Comparison of ENCODE assay signal across 10 cellular contexts in the genomic region with DNA sequence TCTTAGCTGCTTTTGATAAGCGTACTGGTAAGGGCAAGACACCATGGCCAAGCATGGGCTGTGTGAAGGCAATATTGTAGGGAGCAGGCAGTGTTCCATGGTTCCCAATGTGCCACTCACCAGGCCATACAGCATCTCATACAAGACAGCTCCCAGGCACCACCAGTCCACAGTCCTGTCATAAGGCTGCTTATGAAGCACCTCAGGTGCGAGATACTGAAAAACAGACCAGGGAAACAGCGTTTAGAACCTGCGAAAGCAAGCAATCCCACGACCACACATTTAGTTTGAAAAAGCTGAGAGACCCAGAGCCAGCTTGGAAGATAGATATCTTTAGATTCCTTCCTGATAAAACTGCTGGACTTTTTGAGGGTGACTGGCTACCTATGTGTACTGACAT.
DNase-seq lines count a peak whose midpoint lies in the region; ATAC-seq and TF ChIP-seq lines count a peak whose summit lies in the region.
"Had no signal": no experiment of that assay in that cellular context is flagged by ENCODE, and none has a peak within 500 bp of the region (broad histone marks: within the 10 kb centered on the region; RNA-seq: fewer than 3 reads in every experiment).

No MANE protein-coding gene starts in this region.

- TF ChIP-seq EP300 in esophagus muscularis mucosa (IDR thresholded peaks at IDR 0.05) = no peak

- H3K4me2 ChIP-seq in osteoblast (ENCODE audit: insufficient read depth, low read length) = peak overlapping the region; percentile 76

- intact Hi-C loops in esophagus muscularis mucosa (cut with DNase I) = loop anchor here (5.0 kb wide), 2 partner anchors 651 to 766 kb away; no protein-coding TSS in a partner anchor

- H3K4me1 ChIP-seq in esophagus muscularis mucosa = peaks cover 15 to 55% (median 22%) of the 10 kb centered on the region in 4 donors
- peaks cover 38% of the 10 kb centered on the region for H3K4me1 ChIP-seq in osteoblast (ENCODE audit: insufficient read depth, low read length)

- TF ChIP-seq POLR2A in esophagus muscularis mucosa (IDR thresholded peaks at IDR 0.05; ENCODE audit: low read depth) = no peak

- WGBS in esophagus muscularis mucosa = 84% methylated on average over 5 of the region's 5 CpGs

- DNase-seq in AG10803 (ENCODE audit: low read depth) (peak; percentile 28), SK-MEL-5 (ENCODE audit: low read depth, low spot score) (peak; percentile 64), esophagus muscularis mucosa (ENCODE audit: extremely low spot score) (no peak), osteoblast (ENCODE audit: insufficient read length, low spot score, missing footprints) (no peak), DMS53 treated with DMSO at 0.1 percent for 48 hours (lab: John Stamatoyannopoulos, UW; ENCODE audit: unreplicated experiment) (no peak), NCI-H2196 (lab: John Stamatoyannopoulos, UW; ENCODE audit: unreplicated experiment) (no peak), NCI-H1694 (lab: John Stamatoyannopoulos, UW) (no peak)
- DNase-seq: NCI-H1048; stimulated activated CD4-positive, alpha-beta T cell treated with anti-CD3 and anti-CD28 coated beads, Interleukin-1b, Interleukin-23, amount 100 ng/mL, for 48 hours had no signal

- H3K79me2 ChIP-seq in osteoblast (ENCODE audit: insufficient read depth, low read length) = peaks cover 35% of the 10 kb centered on the region

- H2AFZ ChIP-seq in osteoblast (ENCODE audit: low read length) = no peak overlapping the region

- in situ Hi-C loops in SK-MEL-5 (cut with HindIII; ENCODE audit: low pct_unique_long_range_greater_than_20kb, low sequenced_read_pairs) = no loop called here

- H3K27me3 ChIP-seq in esophagus muscularis mucosa = peaks cover 0 to 3% (median 0%) of the 10 kb centered on the region in 4 donors
- H3K27me3 ChIP-seq in osteoblast (ENCODE audit: insufficient read depth, low read length) = no peaks in the 10 kb centered on the region

- no peak for ATAC-seq in GM19452 (IDR thresholded peaks at IDR 0.05; ENCODE audit: unreplicated experiment)

- no peaks in the 10 kb centered on the region for H3K9me3 ChIP-seq in esophagus muscularis mucosa
- no peaks in the 10 kb centered on the region for H3K9me3 ChIP-seq in osteoblast (ENCODE audit: low read depth, low read length)

- TF ChIP-seq CTCF in AG10803 (conservative IDR thresholded peaks at IDR 0.05; ENCODE audit: low read length) (no peak), esophagus muscularis mucosa (IDR thresholded peaks at IDR 0.05) (no peak), osteoblast (IDR thresholded peaks at IDR 0.05; ENCODE audit: extremely low read depth, low read depth, low read length) (no peak)

- H3K36me3 ChIP-seq in esophagus muscularis mucosa = peaks cover 14 to 71% (median 35%) of the 10 kb centered on the region in 4 donors
- peaks cover 58% of the 10 kb centered on the region for H3K36me3 ChIP-seq in osteoblast (ENCODE audit: insufficient read depth, low read length)

- peaks cover 51% of the 10 kb centered on the region for H4K20me1 ChIP-seq in osteoblast (ENCODE audit: insufficient read depth, low read length)

- H3K27ac ChIP-seq in esophagus muscularis mucosa (replicated peaks in 1 of 4) (no peak overlapping the region), osteoblast (ENCODE audit: low read depth, low read length) (peak overlapping the region; percentile 96)

- H3K4me3 ChIP-seq in AG10803 (ENCODE audit: low read length) = peak overlapping the region; percentile 70
- H3K4me3 ChIP-seq in esophagus muscularis mucosa = peak overlapping the region; percentile 0 to 92 (median 68)
- H3K4me3 ChIP-seq in osteoblast (ENCODE audit: insufficient read depth, low read length) = peak overlapping the region; percentile 89

Comparison
In these comparisons a context has a peak if more than half of its experiments do, and no peak if none do; other contexts are left out.
1. DNase-seq: peak in AG10803 (single experiment) and SK-MEL-5 (single experiment); none in esophagus muscularis mucosa (single experiment), osteoblast (single experiment), DMS53 treated with DMSO at 0.1 percent for 48 hours (single experiment), NCI-H2196 (single experiment) and NCI-H1694 (single experiment).
2. Peak in every context shown above with its lines, with median percentiles within 50 percentile points of each other: H3K4me3 ChIP-seq.